23 cellular contexts compared by ENCODE assay signal in the genomic region with DNA sequence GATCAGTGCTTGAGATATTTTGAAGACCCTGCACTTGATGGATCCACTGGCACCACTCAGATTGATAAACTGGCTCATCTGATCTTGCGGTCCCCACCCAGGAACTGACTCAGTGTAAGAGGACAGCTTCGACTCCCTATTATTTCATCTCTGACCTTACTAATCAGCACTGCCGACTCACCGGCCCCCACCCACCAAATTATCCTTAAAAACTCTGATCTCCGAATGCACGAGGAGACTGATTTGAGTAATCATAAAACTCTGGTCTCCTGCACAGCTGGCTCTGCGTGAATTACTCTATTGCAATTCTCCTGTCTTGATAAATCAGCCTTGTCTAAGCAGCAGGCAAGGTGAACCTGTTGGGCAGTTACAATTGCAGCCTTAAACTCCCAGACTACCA.
A peak's percentile ranks its signal among the peaks of the same experiment; 100 is the strongest.
DNase-seq lines count a peak whose midpoint lies in the region; ATAC-seq, FAIRE-seq and TF ChIP-seq lines count a peak whose summit lies in the region.
"Had no signal": no experiment of that assay in that cellular context is flagged by ENCODE, and none has a peak within 500 bp of the region (broad histone marks: within the 10 kb centered on the region; RNA-seq: fewer than 3 reads in every experiment).

No MANE protein-coding gene starts in this region.

- TF ChIP-seq EP300 in K562 (IDR thresholded peaks at IDR 0.05; ENCODE audit: low read length) = no peak

- peaks cover 67% of the 10 kb centered on the region for H3K4me1 Mint-ChIP-seq in HFFc6 (ENCODE audit: low read depth)
- no peaks in the 10 kb centered on the region for H3K4me1 Mint-ChIP-seq in activated T-helper 1 cell treated with anti-CD3 and anti-CD28 coated beads, Interleukin-12 subunit alpha, Interleukin-12 subunit beta, Interleukin-2, Interleukin-4 antibody, amounts not matched to agents 30 ng/mL and 10 ng/mL and 1 ng/mL, durations not matched to agents 14 hours and 24 hours and 36 hours (ENCODE audit: low read depth)
- H3K4me1 Mint-ChIP-seq in WTC11 = peaks cover 8% of the 10 kb centered on the region; the same call in 1 of the 2 replicates
- H3K4me1 Mint-ChIP-seq: activated naive CD8-positive, alpha-beta T cell treated with anti-CD3 and anti-CD28 coated beads, Interleukin-2, amount 10 ng/mL, durations not matched to agents 7 days and 5 days had no signal

- DNase-seq in HFFc6 = peak; percentile 47
- no peak for DNase-seq in K562 (ENCODE audit: extremely low read depth in 1 of 4, low spot score in 3 of 4)
- no peak for DNase-seq in hepatocyte (ENCODE audit: low spot score)
- no peak for DNase-seq in tibial artery
- DNase-seq in activated T-helper 1 cell treated with anti-CD3 and anti-CD28 coated beads, Interleukin-12 subunit alpha, Interleukin-12 subunit beta, Interleukin-2, Interleukin-4 antibody, amounts not matched to agents 30 ng/mL and 10 ng/mL and 1 ng/mL, durations not matched to agents 14 hours and 24 hours and 36 hours (ENCODE audit: low spot score) = no peak
- no peak for DNase-seq in BE2C
- DNase-seq in WTC11 (ENCODE audit: low spot score) = no peak
- DNase-seq: activated CD4-positive, CD25-positive, alpha-beta regulatory T cell; activated CD8-positive, alpha-beta T cell treated with anti-CD3 and anti-CD28 coated beads, Interleukin-2, amount 10 ng/mL, durations not matched to agents 7 days and 5 days; activated naive CD8-positive, alpha-beta T cell treated with anti-CD3 and anti-CD28 coated beads, Interleukin-2, amount 10 ng/mL, durations not matched to agents 7 days and 5 days; activated T-cell treated with anti-CD3 and anti-CD28 coated beads, Interleukin-2, amount 50 U/mL, for 48 hours; NCI-H1092 treated with DMSO at 0.1 percent for 48 hours; NCI-H2081; NCI-H526; SIG-M5; stimulated activated naive CD8-positive, alpha-beta T cell treated with anti-CD3 and anti-CD28 coated beads, Interleukin-15, Interleukin-2, amounts not matched to agents 100 U/mL and 50 U/mL, for 24 hours had no signal

- no peaks in the 10 kb centered on the region for H3K36me3 ChIP-seq in K562 (ENCODE audit: control insufficient read depth, insufficient read depth, low read length)
- no peaks in the 10 kb centered on the region for H3K36me3 ChIP-seq in hepatocyte (replicated peaks; ENCODE audit: insufficient read depth, low read depth)
- no peaks in the 10 kb centered on the region for H3K36me3 ChIP-seq in tibial artery
- no peaks in the 10 kb centered on the region for H3K36me3 ChIP-seq in BE2C
- H3K36me3 ChIP-seq: BLaER1, cardiac muscle cell, neutrophil, right atrium auricular region had no signal

- peaks cover 6% of the 10 kb centered on the region for H3K9me3 Mint-ChIP-seq in HFFc6
- no peaks in the 10 kb centered on the region for H3K9me3 Mint-ChIP-seq in activated T-helper 1 cell treated with anti-CD3 and anti-CD28 coated beads, Interleukin-12 subunit alpha, Interleukin-12 subunit beta, Interleukin-2, Interleukin-4 antibody, amounts not matched to agents 30 ng/mL and 10 ng/mL and 1 ng/mL, durations not matched to agents 14 hours and 24 hours and 36 hours
- H3K9me3 Mint-ChIP-seq in WTC11 = no peaks in the 10 kb centered on the region
- H3K9me3 Mint-ChIP-seq: activated naive CD8-positive, alpha-beta T cell treated with anti-CD3 and anti-CD28 coated beads, Interleukin-2, amount 10 ng/mL, durations not matched to agents 7 days and 5 days; T-helper 2 cell treated with Interferon-gamma antibody and Interleukin-4, amounts not matched to agents 5 μg/mL and 100 μg/mL, for 36 hours had no signal

- no peaks in the 10 kb centered on the region for H3K9me3 ChIP-seq in K562 (replicated peaks; ENCODE audit: control insufficient read depth, insufficient read depth, low read depth, low read length)
- no peaks in the 10 kb centered on the region for H3K9me3 ChIP-seq in hepatocyte (ENCODE audit: low read depth)
- peaks cover 0 to 7% (median 0%) of the 10 kb centered on the region in 3 donors for H3K9me3 ChIP-seq in tibial artery
- no peaks in the 10 kb centered on the region for H3K9me3 ChIP-seq in BE2C
- H3K9me3 ChIP-seq: BLaER1, neutrophil had no signal

- TF ChIP-seq POLR2A in K562 (conservative IDR thresholded peaks at IDR 0.05) = no peak

- 1% methylated on average over 7 of the region's 7 CpGs for WGBS in K562 (ENCODE audit: insufficient coverage, low coverage, missing lambda C conversion rate)
- 79% methylated on average over 7 of the region's 7 CpGs for WGBS in hepatocyte (ENCODE audit: low lambda C conversion rate, missing lambda C conversion rate)

- H3K79me2 ChIP-seq in K562 (ENCODE audit: control insufficient read depth, insufficient read depth, low read length) = no peaks in the 10 kb centered on the region
- H3K79me2 ChIP-seq in hepatocyte = no peaks in the 10 kb centered on the region

- CTCF ChIA-PET in K562 (lab: Yijun Ruan, JAX; ENCODE audit: low intra/inter-chr PET ratio) (no interaction called here), WTC11 (lab: Charles Lee) (no interaction called here)

- no peak overlapping the region for H3K9ac ChIP-seq in K562 (ENCODE audit: insufficient read depth in 1 of 2, low read depth in 2 of 2, low read length in 2 of 2)
- H3K9ac ChIP-seq: BLaER1 had no signal

- no peak for FAIRE-seq in K562 (lab: Jason Lieb, UNC)
- FAIRE-seq: D721Med, G401.6 had no signal

- in situ Hi-C loops in K562 (cut with MboI) = no loop called here

- peaks cover 25 to 36% of the 10 kb centered on the region in 2 experiments for H3K27me3 ChIP-seq in K562 (ENCODE audit: control insufficient read depth in 2 of 2, insufficient read depth in 2 of 2, low read length in 2 of 2)
- no peaks in the 10 kb centered on the region for H3K27me3 ChIP-seq in hepatocyte
- H3K27me3 ChIP-seq in tibial artery = no peaks in the 10 kb centered on the region
- H3K27me3 ChIP-seq in BE2C = 0 out of 2 replicates have a peak, but pooled peaks cover 2% of the 10 kb centered on the region
- H3K27me3 ChIP-seq: BLaER1, cardiac muscle cell, neutrophil, right atrium auricular region had no signal

- H3K27ac ChIP-seq in K562 (ENCODE audit: extremely low read depth, low read depth, low read length) (no peak overlapping the region), hepatocyte (peak overlapping the region; percentile 53), tibial artery (peak overlapping the region; percentile 14 to 51)
- H3K27ac ChIP-seq: BLaER1, cardiac muscle cell, neutrophil, right atrium auricular region had no signal

- peak overlapping the region; percentile 84 for H3K4me3 Mint-ChIP-seq in HFFc6
- H3K4me3 Mint-ChIP-seq in activated T-helper 1 cell treated with anti-CD3 and anti-CD28 coated beads, Interleukin-12 subunit alpha, Interleukin-12 subunit beta, Interleukin-2, Interleukin-4 antibody, amounts not matched to agents 30 ng/mL and 10 ng/mL and 1 ng/mL, durations not matched to agents 14 hours and 24 hours and 36 hours = no peak overlapping the region
- H3K4me3 Mint-ChIP-seq in WTC11 = no peak overlapping the region
- H3K4me3 Mint-ChIP-seq: activated CD8-positive, alpha-beta T cell treated with anti-CD3 and anti-CD28 coated beads, Interleukin-2, amount 10 ng/mL, durations not matched to agents 7 days and 5 days; activated naive CD8-positive, alpha-beta T cell treated with anti-CD3 and anti-CD28 coated beads, Interleukin-2, amount 10 ng/mL, durations not matched to agents 7 days and 5 days; T-helper 2 cell treated with Interferon-gamma antibody and Interleukin-4, amounts not matched to agents 5 μg/mL and 100 μg/mL, for 36 hours had no signal

- POLR2A ChIA-PET in K562 (lab: Yijun Ruan, JAX) (no interaction called here), WTC11 (lab: Charles Lee) (no interaction called here)

- H3K4me1 ChIP-seq in K562 (replicated peaks in 1 of 2; ENCODE audit: control insufficient read depth in 2 of 2, insufficient read depth in 2 of 2, low read length in 2 of 2) (no peaks in the 10 kb centered on the region), hepatocyte (ENCODE audit: insufficient read depth) (peaks cover 5% of the 10 kb centered on the region), tibial artery (peaks cover 0 to 47% (median 12%) of the 10 kb centered on the region in 4 donors), BE2C (no peaks in the 10 kb centered on the region)
- H3K4me1 ChIP-seq: BLaER1 had no signal

- TF ChIP-seq RAD21 in K562 (CRISPR knock-in tag; conservative IDR thresholded peaks at IDR 0.05 in 1 of 2, IDR thresholded peaks at IDR 0.05 in 1 of 2) = no peak

- H3K27ac Mint-ChIP-seq in HFFc6 = peak overlapping the region; percentile 96
- H3K27ac Mint-ChIP-seq in activated T-helper 1 cell treated with anti-CD3 and anti-CD28 coated beads, Interleukin-12 subunit alpha, Interleukin-12 subunit beta, Interleukin-2, Interleukin-4 antibody, amounts not matched to agents 30 ng/mL and 10 ng/mL and 1 ng/mL, durations not matched to agents 14 hours and 24 hours and 36 hours = no peak overlapping the region
- no peak overlapping the region for H3K27ac Mint-ChIP-seq in WTC11
- H3K27ac Mint-ChIP-seq: activated CD8-positive, alpha-beta T cell treated with anti-CD3 and anti-CD28 coated beads, Interleukin-2, amount 10 ng/mL, durations not matched to agents 7 days and 5 days; activated naive CD8-positive, alpha-beta T cell treated with anti-CD3 and anti-CD28 coated beads, Interleukin-2, amount 10 ng/mL, durations not matched to agents 7 days and 5 days; T-helper 2 cell treated with Interferon-gamma antibody and Interleukin-4, amounts not matched to agents 5 μg/mL and 100 μg/mL, for 36 hours had no signal

- H3K36me3 Mint-ChIP-seq in HFFc6 (ENCODE audit: low read depth) = peaks cover 5% of the 10 kb centered on the region
- no peaks in the 10 kb centered on the region for H3K36me3 Mint-ChIP-seq in activated T-helper 1 cell treated with anti-CD3 and anti-CD28 coated beads, Interleukin-12 subunit alpha, Interleukin-12 subunit beta, Interleukin-2, Interleukin-4 antibody, amounts not matched to agents 30 ng/mL and 10 ng/mL and 1 ng/mL, durations not matched to agents 14 hours and 24 hours and 36 hours (ENCODE audit: low read depth)
- no peaks in the 10 kb centered on the region for H3K36me3 Mint-ChIP-seq in WTC11
- H3K36me3 Mint-ChIP-seq: activated naive CD8-positive, alpha-beta T cell treated with anti-CD3 and anti-CD28 coated beads, Interleukin-2, amount 10 ng/mL, durations not matched to agents 7 days and 5 days had no signal

- BruUV-seq in K562 (replicated peaks; lab: Mats Ljungman, UMichigan) = no TSS peak

- no peaks in the 10 kb centered on the region for H3K9me1 ChIP-seq in K562 (ENCODE audit: control insufficient read depth, insufficient read depth, low read length)

- intact Hi-C loops in K562 (cut with micrococcal nuclease) = no loop called here
- intact Hi-C loops in tibial artery (cut with DNase I; ENCODE audit: low total_unique reads) = no loop called here
- intact Hi-C loops in activated T-helper 1 cell treated with anti-CD3 and anti-CD28 coated beads, Interleukin-12 subunit alpha, Interleukin-12 subunit beta, Interleukin-2, Interleukin-4 antibody, amounts not matched to agents 30 ng/mL and 10 ng/mL and 1 ng/mL, durations not matched to agents 14 hours and 24 hours and 36 hours (cut with micrococcal nuclease) = no loop called here

- ATAC-seq in K562 (no peak), WTC11 (no peak)
- ATAC-seq: activated CD8-positive, alpha-beta T cell treated with anti-CD3 and anti-CD28 coated beads, Interleukin-2, amount 10 ng/mL, durations not matched to agents 7 days and 5 days; stimulated activated naive CD8-positive, alpha-beta T cell treated with anti-CD3 and anti-CD28 coated beads, Interleukin-15, Interleukin-2, amounts not matched to agents 100 U/mL and 50 U/mL, for 24 hours had no signal

- H3K9me2 ChIP-seq in hepatocyte (replicated peaks; ENCODE audit: insufficient read depth) = no peaks in the 10 kb centered on the region

- H4K20me1 ChIP-seq in K562 (replicated peaks; ENCODE audit: control insufficient read depth, insufficient read depth, low read length) = no peaks in the 10 kb centered on the region
- H4K20me1 ChIP-seq in hepatocyte (ENCODE audit: insufficient read depth, poor library complexity, severe bottlenecking) = no peaks in the 10 kb centered on the region
- H4K20me1 ChIP-seq: BLaER1 had no signal

- H2AFZ ChIP-seq in K562 (ENCODE audit: low read depth, low read length) (no peak overlapping the region), hepatocyte (no peak overlapping the region)

- TF ChIP-seq CTCF in HFFc6 (IDR thresholded peaks at IDR 0.05) (no peak), K562 (IDR thresholded peaks at IDR 0.05 in 2 of 3, conservative IDR thresholded peaks at IDR 0.05 in 1 of 3; ENCODE audit: insufficient read depth in 2 of 3, low read depth in 1 of 3, low read length in 3 of 3) (no peak), hepatocyte (IDR thresholded peaks at IDR 0.05; ENCODE audit: poor library complexity) (no peak), tibial artery (IDR thresholded peaks at IDR 0.05) (no peak), BE2C (IDR thresholded peaks at IDR 0.05; ENCODE audit: low read depth, low read length) (no peak), WTC11 (IDR thresholded peaks at IDR 0.05) (no peak)

- H3K4me2 ChIP-seq in K562 (ENCODE audit: insufficient read depth, low read length) = no peak overlapping the region
- H3K4me2 ChIP-seq in hepatocyte = no peak overlapping the region
- H3K4me2 ChIP-seq: BLaER1 had no signal

- H3K27me3 Mint-ChIP-seq in HFFc6 (ENCODE audit: insufficient read depth) (no peaks in the 10 kb centered on the region), WTC11 (ENCODE audit: low read depth) (no peaks in the 10 kb centered on the region)
- H3K27me3 Mint-ChIP-seq in activated T-helper 1 cell treated with anti-CD3 and anti-CD28 coated beads, Interleukin-12 subunit alpha, Interleukin-12 subunit beta, Interleukin-2, Interleukin-4 antibody, amounts not matched to agents 30 ng/mL and 10 ng/mL and 1 ng/mL, durations not matched to agents 14 hours and 24 hours and 36 hours (ENCODE audit: insufficient read depth) = no peaks in the 10 kb centered on the region
- H3K27me3 Mint-ChIP-seq: activated naive CD8-positive, alpha-beta T cell treated with anti-CD3 and anti-CD28 coated beads, Interleukin-2, amount 10 ng/mL, durations not matched to agents 7 days and 5 days had no signal

- no peak overlapping the region for H3K4me3 ChIP-seq in K562
- no peak overlapping the region for H3K4me3 ChIP-seq in hepatocyte
- H3K4me3 ChIP-seq in tibial artery = no peak overlapping the region
- no peak overlapping the region for H3K4me3 ChIP-seq in BE2C (ENCODE audit: low read depth, low read length)
- H3K4me3 ChIP-seq: BLaER1, cardiac muscle cell, right atrium auricular region had no signal
